12 cellular contexts compared by ENCODE assay signal in the genomic region with DNA sequence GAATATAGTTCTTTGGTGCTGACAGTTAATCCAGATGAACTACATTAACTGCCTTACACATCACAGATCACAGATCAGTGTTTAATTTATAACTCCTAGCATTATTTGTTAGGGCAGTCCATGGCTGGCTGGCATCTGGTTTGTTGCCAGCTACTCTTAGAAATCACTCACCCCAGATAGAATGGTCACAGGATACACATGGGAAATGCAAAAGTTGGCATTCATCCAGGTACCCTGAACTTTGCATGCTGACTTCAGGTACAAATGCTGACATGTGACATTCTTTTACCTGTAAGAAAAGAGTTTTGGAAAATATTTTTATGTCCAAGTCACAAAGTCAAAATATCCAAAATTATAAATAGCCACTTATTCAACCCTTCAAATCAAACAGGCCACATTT. TPM values are rescaled to one million over a fixed set of nuclear protein-coding genes. Genes with fewer than 3 reads are reported as not detected.
DNase-seq lines count a peak whose midpoint lies in the region; ATAC-seq and TF ChIP-seq lines count a peak whose summit lies in the region.
"Had no signal": no experiment of that assay in that cellular context is flagged by ENCODE, and none has a peak within 500 bp of the region (broad histone marks: within the 10 kb centered on the region; RNA-seq: fewer than 3 reads in every experiment).

No MANE protein-coding gene starts in this region.

- POLR2A ChIA-PET in A673 (lab: Charles Lee; ENCODE audit: low non-redundant PET): no interaction called here

- H3K9me3 ChIP-seq in A673 (ENCODE audit: low read depth, low read length, poor library complexity, severe bottlenecking): no peaks in the 10 kb centered on the region
- H3K9me3 ChIP-seq: vagina had no signal

- in situ Hi-C loops in Caki2 (cut with HindIII; ENCODE audit: low pct_unique_long_range_greater_than_20kb, low sequenced_read_pairs): no loop called here

- H3K4me3 ChIP-seq in A673 (ENCODE audit: low read depth, low read length, poor library complexity, severe bottlenecking): no peak overlapping the region
- H3K4me3 ChIP-seq: vagina had no signal

- H3K27me3 ChIP-seq in A673 (replicated peaks; ENCODE audit: insufficient read depth, low read depth, low read length, poor library complexity): no peaks in the 10 kb centered on the region
- H3K27me3 ChIP-seq: vagina had no signal

- intact Hi-C loops in A673 (cut with micrococcal nuclease; ENCODE audit: unreplicated experiment): no loop called here

- H3K4me1 ChIP-seq in A673 (ENCODE audit: insufficient read depth, low read length, poor library complexity, severe bottlenecking): no peaks in the 10 kb centered on the region
- H3K4me1 ChIP-seq: vagina had no signal

- no peak overlapping the region for H3K27ac ChIP-seq in A673 (ENCODE audit: low read depth, low read length, poor library complexity, severe bottlenecking)
- H3K27ac ChIP-seq: KMS-11, vagina had no signal

- DNase-seq in Caki2 (ENCODE audit: low read depth) (peak; percentile 75), HK-2 (ENCODE audit: unreplicated experiment) (peak; percentile 30), NCI-H69 (lab: John Stamatoyannopoulos, UW) (peak; percentile 94), kidney tubule cell (ENCODE audit: low spot score) (peak; percentile 85), NCI-H1048 (lab: John Stamatoyannopoulos, UW) (no peak), ecto neural progenitor cell (ENCODE audit: low spot score) (no peak), A673 (ENCODE audit: low spot score) (no peak)
- DNase-seq: HFFc6, NCI-H1930 had no signal

- BruUV-seq in A673 (replicated peaks; lab: Mats Ljungman, UMichigan): no TSS peak

- H3K36me3 ChIP-seq in A673 (ENCODE audit: insufficient read depth, low read length, poor library complexity, severe bottlenecking): no peaks in the 10 kb centered on the region
- H3K36me3 ChIP-seq: vagina had no signal

- CTCF ChIA-PET in A673 (lab: Charles Lee): no interaction called here

- no peak for TF ChIP-seq CTCF in A673 (conservative IDR thresholded peaks at IDR 0.05; ENCODE audit: low read depth, low read length)

- ATAC-seq in GM19395 (IDR thresholded peaks at IDR 0.05; ENCODE audit: unreplicated experiment): no peak

RNA-seq across cellular contexts. Expression of gene FBXL4, which starts 20.2 kb away (rescaled TPM):
- 11.3 and 21.3 TPM in 2 replicates for total RNA-seq in Caki2 (2014; rRNA removed; shearing (Covaris generic); ENCODE audit: low replicate concordance)
- total RNA-seq in A673 (2021): 13.2 and 14.1 TPM in 2 replicates

Comparison
In these comparisons a context has a peak if more than half of its experiments do, and no peak if none do; other contexts are left out.
1. DNase-seq: peak in Caki2 (single experiment), HK-2 (single experiment), NCI-H69 (single experiment) and kidney tubule cell (single experiment); none in NCI-H1048 (single experiment), ecto neural progenitor cell (single experiment) and A673 (single experiment).